In genomic region chr9:94920439-94920951, GRCh38 we compare ENCODE assay signal across 11 cellular contexts.
A peak's percentile ranks its signal among the peaks of the same experiment; 100 is the strongest.
DNase-seq lines count a peak whose midpoint lies in the region; ATAC-seq and TF ChIP-seq lines count a peak whose summit lies in the region.
"Had no signal": no experiment of that assay in that cellular context is flagged by ENCODE, and none has a peak within 500 bp of the region (broad histone marks: within the 10 kb centered on the region; RNA-seq: fewer than 3 reads in every experiment).

No MANE protein-coding gene starts in this region.

- TF ChIP-seq EP300 in ovary (IDR thresholded peaks at IDR 0.05): no peak

- H3K27me3 ChIP-seq in AG04450 (ENCODE audit: control insufficient read depth, insufficient read depth, low read length) (no peaks in the 10 kb centered on the region), RWPE2 (ENCODE audit: insufficient read depth, poor library complexity, severe bottlenecking) (no peaks in the 10 kb centered on the region), ovary (no peaks in the 10 kb centered on the region)
- H3K27me3 ChIP-seq in CD8-positive, alpha-beta T cell (ENCODE audit: insufficient read depth, low read length): no peaks in the 10 kb centered on the region

- peaks cover 59% of the 10 kb centered on the region for H3K4me1 ChIP-seq in RWPE2 (ENCODE audit: insufficient read depth, poor library complexity, severe bottlenecking)
- H3K4me1 ChIP-seq in ovary (ENCODE audit: insufficient read depth): peaks cover 34% of the 10 kb centered on the region
- H3K4me1 ChIP-seq in CD8-positive, alpha-beta T cell (ENCODE audit: insufficient read depth, low read length): no peaks in the 10 kb centered on the region

- no peaks in the 10 kb centered on the region for H3K9me3 Mint-ChIP-seq in CD8-positive, alpha-beta T cell
- H3K9me3 Mint-ChIP-seq: CD4-positive, alpha-beta memory T cell had no signal

- no peak overlapping the region for H3K4me3 ChIP-seq in AG04450 (ENCODE audit: low read depth, low read length)
- H3K4me3 ChIP-seq in RWPE2 (ENCODE audit: severe bottlenecking): no peak overlapping the region
- H3K4me3 ChIP-seq in fibroblast of pulmonary artery (replicated peaks; ENCODE audit: low read depth, low read length): no peak overlapping the region
- no peak overlapping the region for H3K4me3 ChIP-seq in ovary
- H3K4me3 ChIP-seq in CD8-positive, alpha-beta T cell (ENCODE audit: low read depth, low read length): no peak overlapping the region

- no peak overlapping the region for H3K27ac Mint-ChIP-seq in CD8-positive, alpha-beta T cell
- H3K27ac Mint-ChIP-seq: CD4-positive, alpha-beta memory T cell had no signal

- no peak for TF ChIP-seq CTCF in AG04450 (IDR thresholded peaks at IDR 0.05; ENCODE audit: low read depth, low read length)
- no peak for TF ChIP-seq CTCF in RWPE2 (IDR thresholded peaks at IDR 0.05; ENCODE audit: poor library complexity, severe bottlenecking)
- no peak for TF ChIP-seq CTCF in fibroblast of pulmonary artery (IDR thresholded peaks at IDR 0.05; ENCODE audit: low read length, missing control alignments)
- TF ChIP-seq CTCF in ovary (IDR thresholded peaks at IDR 0.05): no peak
- TF ChIP-seq CTCF in CD8-positive, alpha-beta T cell (IDR thresholded peaks at IDR 0.05): no peak

- no peak overlapping the region for H3K4me3 Mint-ChIP-seq in CD8-positive, alpha-beta T cell
- H3K4me3 Mint-ChIP-seq: CD4-positive, alpha-beta memory T cell had no signal

- ATAC-seq in RWPE2 (ENCODE audit: low read depth): no peak
- ATAC-seq in CD8-positive, alpha-beta T cell: no peak
- ATAC-seq in HG02885 (IDR thresholded peaks at IDR 0.05; ENCODE audit: poor library complexity, unreplicated experiment): no peak
- ATAC-seq in GM19324 (IDR thresholded peaks at IDR 0.05; ENCODE audit: low FRiP score, unreplicated experiment): no peak

- peaks cover 8% of the 10 kb centered on the region for H3K36me3 Mint-ChIP-seq in CD8-positive, alpha-beta T cell

- POLR2A ChIA-PET in AG04450 (lab: Yijun Ruan, JAX): interaction anchor here (0.9 to 1.4 kb wide), 2 partner anchors 17 to 20 kb away, joined by 3 to 5 read pairs; no protein-coding TSS in a partner anchor
- POLR2A ChIA-PET in CD8-positive, alpha-beta T cell (lab: Charles Lee): no interaction called here

- H3K9me3 ChIP-seq in AG04450 (ENCODE audit: control insufficient read depth, insufficient read depth, low read length): no peaks in the 10 kb centered on the region
- no peaks in the 10 kb centered on the region for H3K9me3 ChIP-seq in RWPE2 (ENCODE audit: severe bottlenecking)
- H3K9me3 ChIP-seq in ovary: no peaks in the 10 kb centered on the region
- no peaks in the 10 kb centered on the region for H3K9me3 ChIP-seq in CD8-positive, alpha-beta T cell (ENCODE audit: low read length)

- DNase-seq in AG04450 (ENCODE audit: low read depth, low spot score) (peak; percentile 33), RWPE2 (ENCODE audit: low spot score) (no peak), fibroblast of pulmonary artery (ENCODE audit: low read depth) (peak; percentile 80), ovary (peak; percentile 53 to 69 (median 62)), kidney tubule cell (ENCODE audit: low spot score) (no peak)
- DNase-seq in CD8-positive, alpha-beta T cell: no peak
- DNase-seq: CD4-positive, alpha-beta memory T cell; Kasumi-1; T1000 had no signal

- intact Hi-C loops in ovary (cut with DNase I): loop anchor here in 1 of 4 donors (10.0 kb wide), 1 partner anchor 74 kb away; no protein-coding TSS in a partner anchor
- intact Hi-C loops in CD8-positive, alpha-beta T cell (cut with DNase I, micrococcal nuclease): no loop called here

- H3K36me3 ChIP-seq in RWPE2 (ENCODE audit: low read depth) (no peaks in the 10 kb centered on the region), ovary (no peaks in the 10 kb centered on the region)
- no peaks in the 10 kb centered on the region for H3K36me3 ChIP-seq in CD8-positive, alpha-beta T cell (ENCODE audit: insufficient read depth, low read length)

- CTCF ChIA-PET in AG04450 (lab: Charles Lee): interaction anchor here (0.6 to 0.9 kb wide), 2 partner anchors 35 to 51 kb away, joined by 4 to 5 read pairs; no protein-coding TSS in a partner anchor
- CTCF ChIA-PET in CD8-positive, alpha-beta T cell (lab: Charles Lee): interaction anchor here (0.7 kb wide), 1 partner anchor 9 kb away, joined by 3 read pairs; no protein-coding TSS in a partner anchor

- H3K4me1 Mint-ChIP-seq in CD8-positive, alpha-beta T cell (ENCODE audit: low read depth): peaks cover 3% of the 10 kb centered on the region

- 2 to 8% (median 7%) methylated on average over 11 of the region's 11 CpGs for WGBS in ovary, 3 donors

- H3K27me3 Mint-ChIP-seq in CD8-positive, alpha-beta T cell (ENCODE audit: low read depth): no peaks in the 10 kb centered on the region
- H3K27me3 Mint-ChIP-seq: CD4-positive, alpha-beta memory T cell had no signal

- no peak for TF ChIP-seq POLR2A in ovary (IDR thresholded peaks at IDR 0.05)

- H3K27ac ChIP-seq in AG04450 (ENCODE audit: low read depth, low read length) (peak overlapping the region; percentile 89), RWPE2 (ENCODE audit: poor library complexity, severe bottlenecking) (peak overlapping the region; percentile 93), ovary (peak overlapping the region; percentile 57 to 80)
- H3K27ac ChIP-seq in CD8-positive, alpha-beta T cell (ENCODE audit: low read depth, low read length): no peak overlapping the region

Comparison
In these comparisons a context has a peak if more than half of its experiments do, and no peak if none do; other contexts are left out.
1. DNase-seq: peak in AG04450 (single experiment), fibroblast of pulmonary artery (single experiment) and ovary (5 of 5); none in RWPE2 (single experiment), CD8-positive, alpha-beta T cell (0 of 7) and kidney tubule cell (single experiment).